Comparison of ENCODE assay signal across 8 cellular contexts in genomic region chr16:19520861-19521331, GRCh38. TPM values are rescaled to one million over a fixed set of nuclear protein-coding genes. Genes with fewer than 3 reads are reported as not detected.
DNase-seq lines count a peak whose midpoint lies in the region; ATAC-seq and TF ChIP-seq lines count a peak whose summit lies in the region.

No MANE protein-coding gene starts in this region.

- H3K27me3 ChIP-seq in CD4-positive, CD25-positive, alpha-beta regulatory T cell (ENCODE audit: control insufficient read depth, insufficient read depth, low read length) = no peaks in the 10 kb centered on the region
- H3K27me3 ChIP-seq in spleen (replicated peaks in 1 of 7) = no peaks in the 10 kb centered on the region

- H3K4me1 Mint-ChIP-seq in CD4-positive, CD25-positive, alpha-beta regulatory T cell = peaks cover 38 to 78% (median 49%) of the 10 kb centered on the region in 4 donors

- no peak for ATAC-seq in CD4-positive, CD25-positive, alpha-beta regulatory T cell (ENCODE audit: low read depth in 2 of 2)
- no peak for ATAC-seq in HG03457 (IDR thresholded peaks at IDR 0.05; ENCODE audit: unreplicated experiment)

- peak overlapping the region; percentile 85 to 95 (median 95) for H3K27ac Mint-ChIP-seq in CD4-positive, CD25-positive, alpha-beta regulatory T cell

- peak overlapping the region; percentile 96 to 98 (median 98) for H3K4me3 Mint-ChIP-seq in CD4-positive, CD25-positive, alpha-beta regulatory T cell

- H3K27ac ChIP-seq in CD4-positive, CD25-positive, alpha-beta regulatory T cell (ENCODE audit: insufficient read depth, low read length, poor library complexity, severe bottlenecking) = peak overlapping the region; percentile 79
- H3K27ac ChIP-seq in spleen = peak overlapping the region; percentile 81 to 97 (median 92)

- peaks cover 16% of the 10 kb centered on the region for H3K36me3 Mint-ChIP-seq in CD4-positive, CD25-positive, alpha-beta regulatory T cell

- 5 to 10% (median 5%) methylated on average over 8 of the region's 8 CpGs for WGBS in spleen, 5 donors

- peak in 1 of 3 donors; percentile 26 for DNase-seq in CD4-positive, CD25-positive, alpha-beta regulatory T cell
- DNase-seq in HFF-Myc (ENCODE audit: extremely low read depth, low read depth) = no peak
- DNase-seq in activated T-cell treated with anti-CD3 and anti-CD28 coated beads, Interleukin-2, amount 50 U/mL, for 48 hours = peak; percentile 27 to 30
- no peak for DNase-seq in spleen
- no peak for DNase-seq in midbrain (lab: John Stamatoyannopoulos, UW)
- no peak for DNase-seq in activated effector memory CD4-positive, alpha-beta T cell treated with Interleukin-2 at 50 U/mL for 16 hours

- TF ChIP-seq CTCF in HFF-Myc (IDR thresholded peaks at IDR 0.05; ENCODE audit: low read depth, low read length, missing control alignments) = no peak
- TF ChIP-seq CTCF in spleen (IDR thresholded peaks at IDR 0.05 in 8 of 11, conservative IDR thresholded peaks at IDR 0.05 in 3 of 11) = no peak

- peaks cover 55% of the 10 kb centered on the region for H3K4me1 ChIP-seq in CD4-positive, CD25-positive, alpha-beta regulatory T cell (ENCODE audit: control insufficient read depth, insufficient read depth, low read length, poor library complexity, severe bottlenecking)
- H3K4me1 ChIP-seq in spleen = peaks cover 7 to 77% (median 52%) of the 10 kb centered on the region in 6 donors

- H3K27me3 Mint-ChIP-seq in CD4-positive, CD25-positive, alpha-beta regulatory T cell = no peaks in the 10 kb centered on the region

- H3K4me3 ChIP-seq in CD4-positive, CD25-positive, alpha-beta regulatory T cell (ENCODE audit: low read depth, low read length) = peak overlapping the region; percentile 98
- peak overlapping the region; percentile 77 for H3K4me3 ChIP-seq in HFF-Myc (replicated peaks; ENCODE audit: low read depth, low read length)
- peak overlapping the region; percentile 82 for H3K4me3 ChIP-seq in iPS-11a (ENCODE audit: low read depth, low read length)
- H3K4me3 ChIP-seq in spleen = peak overlapping the region; percentile 72 to 97 (median 84)

- no peaks in the 10 kb centered on the region for H3K9me3 Mint-ChIP-seq in CD4-positive, CD25-positive, alpha-beta regulatory T cell

- H3K9me3 ChIP-seq in CD4-positive, CD25-positive, alpha-beta regulatory T cell (ENCODE audit: control insufficient read depth in 2 of 2, low read length in 2 of 2) = no peaks in the 10 kb centered on the region
- no peaks in the 10 kb centered on the region for H3K9me3 ChIP-seq in spleen

- intact Hi-C loops in spleen (cut with DNase I; ENCODE audit: low total_unique reads) = no loop called here

- peaks cover 11% of the 10 kb centered on the region for H3K36me3 ChIP-seq in CD4-positive, CD25-positive, alpha-beta regulatory T cell (ENCODE audit: control insufficient read depth, insufficient read depth, low read length)
- peaks cover 0 to 19% (median 11%) of the 10 kb centered on the region in 6 donors for H3K36me3 ChIP-seq in spleen

- TF ChIP-seq POLR2A in spleen (IDR thresholded peaks at IDR 0.05) = no peak

RNA-seq across cellular contexts. Expression of gene GDE1, which starts 1.0 kb away (rescaled TPM):
- 22.8 TPM for total RNA-seq in CD4-positive, CD25-positive, alpha-beta regulatory T cell
- 10 to 100 TPM; 35.1 to 43.6 (median 41.5) TPM for polyA plus RNA-seq in CD4-positive, CD25-positive, alpha-beta regulatory T cell
- 10 to 100 TPM; 26.4 to 40.5 (median 31.3) TPM for total RNA-seq in spleen
- 10 to 100 TPM; 13.5 to 18.1 (median 14.8) TPM for polyA plus RNA-seq in spleen

RNA-seq across cellular contexts. Expression of gene CCP110, which starts 2.8 kb away (rescaled TPM):
- 13.0 TPM for total RNA-seq in CD4-positive, CD25-positive, alpha-beta regulatory T cell
- 1 to 10 TPM; 7.1 to 9.9 (median 9.3) TPM for polyA plus RNA-seq in CD4-positive, CD25-positive, alpha-beta regulatory T cell
- total RNA-seq in spleen = 10 to 100 TPM; 13.3 to 24.9 (median 15.9) TPM
- polyA plus RNA-seq in spleen = 1 to 10 TPM; 2.8 to 5.3 (median 4.1) TPM

RNA-seq across cellular contexts. Expression of gene VPS35L, which starts 34.6 kb away (rescaled TPM):
- total RNA-seq in CD4-positive, CD25-positive, alpha-beta regulatory T cell = 34.2 TPM
- polyA plus RNA-seq in CD4-positive, CD25-positive, alpha-beta regulatory T cell = 10 to 100 TPM; 29.9 to 34.6 (median 33.5) TPM
- 10 to 100 TPM; 45.9 to 76.1 (median 67.2) TPM for total RNA-seq in spleen
- 10 to 100 TPM; 22.9 to 42.9 (median 24.7) TPM for polyA plus RNA-seq in spleen

Comparison
In these comparisons a context has a peak if more than half of its experiments do, and no peak if none do; other contexts are left out.
1. DNase-seq: peak in activated T-cell treated with anti-CD3 and anti-CD28 coated beads, Interleukin-2, amount 50 U/mL, for 48 hours (2 of 2); none in HFF-Myc (single experiment), spleen (single experiment), midbrain (single experiment) and activated effector memory CD4-positive, alpha-beta T cell treated with Interleukin-2 at 50 U/mL for 16 hours (single experiment).
2. Peak in every context shown above with its lines, with median percentiles within 50 percentile points of each other: H3K4me3 ChIP-seq.